1 cellular context compared by ENCODE assay signal in the genomic region with DNA sequence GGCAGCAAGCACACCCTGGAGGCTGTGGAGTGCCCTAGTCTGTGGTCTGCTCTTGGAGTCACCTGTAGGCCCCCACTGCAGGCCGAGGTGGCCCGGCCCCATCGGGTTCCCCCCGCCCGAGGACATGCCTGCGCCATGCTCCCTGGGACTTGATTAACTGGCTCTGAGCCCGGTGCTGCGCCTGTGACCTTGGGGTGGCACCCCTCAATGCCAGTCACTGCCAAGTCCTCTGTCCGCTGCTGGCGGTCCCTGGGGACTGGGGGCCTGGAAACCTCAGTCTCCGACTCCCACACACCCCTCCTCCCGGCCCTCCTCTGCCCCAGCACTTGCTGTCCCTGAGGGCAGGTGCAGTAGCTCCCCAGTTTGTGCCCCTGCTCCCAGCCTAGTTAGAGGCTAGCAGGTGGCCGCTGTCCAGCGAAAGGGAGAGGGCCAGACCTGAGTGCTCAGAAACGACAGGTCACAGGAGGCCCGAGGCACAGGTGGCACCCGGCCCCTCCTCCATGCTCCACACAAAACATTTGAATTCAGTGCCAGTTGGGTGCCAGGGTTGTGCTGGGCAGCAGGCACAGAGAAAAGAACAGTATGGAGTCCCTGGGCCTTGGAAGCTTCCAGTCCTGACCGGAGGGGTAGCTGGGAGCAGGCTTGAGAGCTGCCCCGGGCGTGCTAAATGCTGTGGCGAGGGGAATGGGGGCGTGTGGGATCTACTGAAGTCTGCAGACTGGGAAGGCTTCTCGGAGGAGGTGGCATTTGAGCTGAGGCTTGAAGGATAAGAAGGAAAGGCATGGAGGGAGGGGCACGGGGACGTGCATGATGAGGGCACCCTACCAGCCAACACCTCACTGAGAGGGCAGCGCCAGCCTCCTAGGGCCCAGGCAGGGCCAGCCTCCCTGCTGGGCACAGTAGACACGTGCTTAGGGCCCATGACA.
A peak's percentile ranks its signal among the peaks of the same experiment; 100 is the strongest.
TF ChIP-seq lines count a peak whose summit lies in the region.

No MANE protein-coding gene starts in this region.

TF ChIP-seq in K562, 482 proteins besides CTCF, POLR2A, EP300 and RAD21:
- TF ChIP-seq NFIC (IDR thresholded peaks at IDR 0.05) (no peak), ZFP36 (IDR thresholded peaks at IDR 0.05; ENCODE audit: low read depth, low read length, partially characterized antibody) (peak; percentile 91)
